1 cellular context compared by ENCODE assay signal in genomic region chr21:29175408-29176147, GRCh38.
TF ChIP-seq lines count a peak whose summit lies in the region.

No MANE protein-coding gene starts in this region.

TF ChIP-seq in HepG2, 621 proteins besides CTCF, POLR2A, EP300 and RAD21 (continued from another document):
- TF ChIP-seq HIC2 (CRISPR knock-in tag; IDR thresholded peaks at IDR 0.05; ENCODE audit: low read depth): no peak
- TF ChIP-seq ZSCAN12 (CRISPR knock-in tag; IDR thresholded peaks at IDR 0.05): no peak
- no peak for TF ChIP-seq ZNF574 (CRISPR knock-in tag; IDR thresholded peaks at IDR 0.05)
- TF ChIP-seq NKX3-1 (CRISPR knock-in tag; IDR thresholded peaks at IDR 0.05): no peak
- TF ChIP-seq ZGPAT (CRISPR knock-in tag; IDR thresholded peaks at IDR 0.05): peak; percentile 49; the same call in 1 of the 2 replicates
- TF ChIP-seq ISX (CRISPR knock-in tag; conservative IDR thresholded peaks at IDR 0.05): no peak
- TF ChIP-seq ZFP62 (CRISPR knock-in tag; IDR thresholded peaks at IDR 0.05): no peak
- no peak for TF ChIP-seq TGIF2 (CRISPR knock-in tag; IDR thresholded peaks at IDR 0.05)
- TF ChIP-seq ZNF563 (CRISPR knock-in tag; IDR thresholded peaks at IDR 0.05): no peak
